Comparison of ENCODE assay signal across 8 cellular contexts in the genomic region with DNA sequence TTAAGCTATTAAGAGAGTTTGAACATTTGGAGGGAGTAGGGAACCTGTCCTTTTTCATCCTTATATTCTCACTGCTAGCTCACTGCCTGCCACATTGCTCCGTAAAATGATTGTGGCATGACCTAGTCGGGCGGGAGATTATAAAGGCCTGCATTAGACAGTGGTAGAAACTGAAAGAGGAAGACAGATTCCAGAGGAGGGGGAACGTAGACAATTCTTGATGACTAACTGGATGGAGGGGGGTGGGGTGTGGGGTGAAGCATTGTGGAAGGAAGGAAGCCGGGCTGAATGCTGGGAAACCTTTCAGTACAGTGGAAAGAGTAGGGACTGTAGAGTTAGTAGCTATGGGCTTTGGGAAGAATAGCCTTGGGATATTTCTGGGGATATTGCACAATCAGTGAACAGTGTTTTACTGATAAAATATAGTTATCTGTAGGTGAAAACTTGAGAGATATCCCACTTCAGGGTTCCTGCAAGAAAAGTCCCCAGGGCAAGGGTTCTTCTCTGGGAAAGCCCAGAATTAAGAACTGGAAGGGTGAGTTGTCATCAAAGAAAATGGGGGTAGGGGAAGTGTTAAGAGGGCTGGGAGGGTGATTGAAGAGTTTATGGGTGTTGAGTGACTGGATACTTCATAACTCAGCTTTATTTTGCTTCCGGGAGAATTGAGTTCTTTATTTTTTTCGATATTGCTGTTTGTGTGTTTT. TPM values are rescaled to one million over a fixed set of nuclear protein-coding genes. Genes with fewer than 3 reads are reported as not detected.
DNase-seq lines count a peak whose midpoint lies in the region; TF ChIP-seq lines count a peak whose summit lies in the region.

No MANE protein-coding gene starts in this region.

- H2AFZ ChIP-seq in osteoblast (ENCODE audit: low read length): no peak overlapping the region

- H3K4me3 Mint-ChIP-seq in activated naive CD4-positive, alpha-beta T cell treated with anti-CD3 and anti-CD28 coated beads for 36 hours: peak overlapping the region; percentile 98

- H3K4me1 Mint-ChIP-seq in activated naive CD4-positive, alpha-beta T cell treated with anti-CD3 and anti-CD28 coated beads for 36 hours (ENCODE audit: low read depth): peaks cover 58% of the 10 kb centered on the region

- H3K79me2 ChIP-seq in osteoblast (ENCODE audit: insufficient read depth, low read length): peaks cover 74% of the 10 kb centered on the region

- TF ChIP-seq POLR2A in vagina (IDR thresholded peaks at IDR 0.05): no peak

- TF ChIP-seq CTCF in GM12875 (IDR thresholded peaks at IDR 0.05; ENCODE audit: borderline replicate concordance, insufficient read depth, low read depth, low read length) (no peak), osteoblast (IDR thresholded peaks at IDR 0.05; ENCODE audit: extremely low read depth, low read depth, low read length) (no peak), vagina (IDR thresholded peaks at IDR 0.05) (no peak), GM10248 (IDR thresholded peaks at IDR 0.05; ENCODE audit: control extremely low read depth, extremely low read depth, low read depth, missing control alignments) (no peak)

- H3K4me1 ChIP-seq in osteoblast (ENCODE audit: insufficient read depth, low read length) (peaks cover 36% of the 10 kb centered on the region), vagina (peaks cover 53% of the 10 kb centered on the region)

- DNase-seq in activated naive CD4-positive, alpha-beta T cell treated with anti-CD3 and anti-CD28 coated beads for 36 hours: peak; percentile 87
- DNase-seq in globus pallidus (ENCODE audit: low spot score): peak; percentile 58
- DNase-seq in osteoblast (ENCODE audit: insufficient read length, low spot score, missing footprints): peak; percentile 95
- no peak for DNase-seq in vagina (ENCODE audit: extremely low spot score in 2 of 2)
- DNase-seq in GM10248 (ENCODE audit: extremely low spot score): no peak
- no peak for DNase-seq in DMS79 (lab: John Stamatoyannopoulos, UW)

- CTCF ChIA-PET in activated naive CD4-positive, alpha-beta T cell treated with anti-CD3 and anti-CD28 coated beads for 36 hours (lab: Charles Lee): interaction anchor here (0.7 to 3.7 kb wide), 5 partner anchors 18 to 62 kb away, joined by 3 to 22 read pairs (median 3); no protein-coding TSS in a partner anchor
- CTCF ChIA-PET in GM10248 (lab: Yijun Ruan, JAX): interaction anchor here (1.3 to 2.2 kb wide), 2 partner anchors 10 to 56 kb away, joined by 3 to 7 read pairs; no protein-coding TSS in a partner anchor

- no peaks in the 10 kb centered on the region for H3K27me3 Mint-ChIP-seq in activated naive CD4-positive, alpha-beta T cell treated with anti-CD3 and anti-CD28 coated beads for 36 hours (ENCODE audit: low read depth)

- H3K27me3 ChIP-seq in osteoblast (ENCODE audit: insufficient read depth, low read length): no peaks in the 10 kb centered on the region
- H3K27me3 ChIP-seq in vagina: no peaks in the 10 kb centered on the region

- peak overlapping the region; percentile 98 for H3K27ac Mint-ChIP-seq in activated naive CD4-positive, alpha-beta T cell treated with anti-CD3 and anti-CD28 coated beads for 36 hours

- no peaks in the 10 kb centered on the region for H3K36me3 ChIP-seq in osteoblast (ENCODE audit: insufficient read depth, low read length)
- no peaks in the 10 kb centered on the region for H3K36me3 ChIP-seq in vagina

- POLR2A ChIA-PET in GM10248 (lab: Yijun Ruan, JAX): interaction anchor here (0.5 kb wide), 1 partner anchor 124 kb away, joined by 3 read pairs; no protein-coding TSS in a partner anchor

- H3K9me3 Mint-ChIP-seq in activated naive CD4-positive, alpha-beta T cell treated with anti-CD3 and anti-CD28 coated beads for 36 hours: no peaks in the 10 kb centered on the region

- peak overlapping the region; percentile 96 for H3K4me2 ChIP-seq in osteoblast (ENCODE audit: insufficient read depth, low read length)

- H4K20me1 ChIP-seq in osteoblast (ENCODE audit: insufficient read depth, low read length): peaks cover 44% of the 10 kb centered on the region

- intact Hi-C loops in activated naive CD4-positive, alpha-beta T cell treated with anti-CD3 and anti-CD28 coated beads for 36 hours (cut with micrococcal nuclease): loop anchor here (1.0 to 5.0 kb wide), 5 partner anchors 15 to 655 kb away; a partner anchor contains a TSS
- intact Hi-C loops in vagina (cut with DNase I): loop anchor here (5.0 to 10.0 kb wide), 2 partner anchors 43 to 405 kb away; a partner anchor contains a TSS

- H3K9me3 ChIP-seq in osteoblast (ENCODE audit: low read depth, low read length) (no peaks in the 10 kb centered on the region), vagina (no peaks in the 10 kb centered on the region)

- H3K27ac ChIP-seq in osteoblast (ENCODE audit: low read depth, low read length): peak overlapping the region; percentile 95
- peak overlapping the region; percentile 94 for H3K27ac ChIP-seq in vagina

- peaks cover 14% of the 10 kb centered on the region for H3K36me3 Mint-ChIP-seq in activated naive CD4-positive, alpha-beta T cell treated with anti-CD3 and anti-CD28 coated beads for 36 hours (ENCODE audit: low read depth)

- H3K4me3 ChIP-seq in GM12875 (ENCODE audit: low read depth, low read length) (peak overlapping the region; percentile 84), osteoblast (ENCODE audit: insufficient read depth, low read length) (peak overlapping the region; percentile 89), vagina (peak overlapping the region; percentile 84 to 93)

TF ChIP-seq in PFSK-1, 5 proteins besides CTCF, POLR2A, EP300 and RAD21:
- TF ChIP-seq POLR2AphosphoS5 (IDR thresholded peaks at IDR 0.05; ENCODE audit: low read depth, low read length) (no peak), TAF1 (IDR thresholded peaks at IDR 0.05; ENCODE audit: borderline replicate concordance, insufficient read depth, low read length) (no peak), FOXP2 (optimal IDR thresholded peaks at IDR 0.05; ENCODE audit: borderline replicate concordance, extremely low read depth, extremely low read length, insufficient read depth) (no peak), SIN3A (IDR thresholded peaks at IDR 0.05; ENCODE audit: borderline replicate concordance, insufficient read depth, low read length) (0 out of 2 replicates have a peak, but pooled peaks have one; percentile 27)
- TF ChIP-seq, protein P1, sequence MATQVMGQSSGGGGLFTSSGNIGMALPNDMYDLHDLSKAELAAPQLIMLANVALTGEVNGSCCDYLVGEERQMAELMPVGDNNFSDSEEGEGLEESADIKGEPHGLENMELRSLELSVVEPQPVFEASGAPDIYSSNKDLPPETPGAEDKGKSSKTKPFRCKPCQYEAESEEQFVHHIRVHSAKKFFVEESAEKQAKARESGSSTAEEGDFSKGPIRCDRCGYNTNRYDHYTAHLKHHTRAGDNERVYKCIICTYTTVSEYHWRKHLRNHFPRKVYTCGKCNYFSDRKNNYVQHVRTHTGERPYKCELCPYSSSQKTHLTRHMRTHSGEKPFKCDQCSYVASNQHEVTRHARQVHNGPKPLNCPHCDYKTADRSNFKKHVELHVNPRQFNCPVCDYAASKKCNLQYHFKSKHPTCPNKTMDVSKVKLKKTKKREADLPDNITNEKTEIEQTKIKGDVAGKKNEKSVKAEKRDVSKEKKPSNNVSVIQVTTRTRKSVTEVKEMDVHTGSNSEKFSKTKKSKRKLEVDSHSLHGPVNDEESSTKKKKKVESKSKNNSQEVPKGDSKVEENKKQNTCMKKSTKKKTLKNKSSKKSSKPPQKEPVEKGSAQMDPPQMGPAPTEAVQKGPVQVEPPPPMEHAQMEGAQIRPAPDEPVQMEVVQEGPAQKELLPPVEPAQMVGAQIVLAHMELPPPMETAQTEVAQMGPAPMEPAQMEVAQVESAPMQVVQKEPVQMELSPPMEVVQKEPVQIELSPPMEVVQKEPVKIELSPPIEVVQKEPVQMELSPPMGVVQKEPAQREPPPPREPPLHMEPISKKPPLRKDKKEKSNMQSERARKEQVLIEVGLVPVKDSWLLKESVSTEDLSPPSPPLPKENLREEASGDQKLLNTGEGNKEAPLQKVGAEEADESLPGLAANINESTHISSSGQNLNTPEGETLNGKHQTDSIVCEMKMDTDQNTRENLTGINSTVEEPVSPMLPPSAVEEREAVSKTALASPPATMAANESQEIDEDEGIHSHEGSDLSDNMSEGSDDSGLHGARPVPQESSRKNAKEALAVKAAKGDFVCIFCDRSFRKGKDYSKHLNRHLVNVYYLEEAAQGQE (IDR thresholded peaks at IDR 0.05; ENCODE audit: insufficient read depth in 1 of 2, low read depth in 2 of 2, low read length in 2 of 2): no peak

RNA-seq across cellular contexts. Expression of a gene that starts 2.1 kb away (rescaled TPM):
- polyA plus RNA-seq in PFSK-1 (2012; ENCODE audit: insufficient read length, low read depth): 85.7 TPM
- 100 to 1,000 TPM in 1 of 2 experiments, 10 to 100 TPM in 1; 94.7 to 108 TPM for total RNA-seq in activated naive CD4-positive, alpha-beta T cell treated with anti-CD3 and anti-CD28 coated beads for 36 hours
- total RNA-seq in osteoblast: 36.9 and 49.8 TPM in 2 replicates
- 72.2 TPM for total RNA-seq in vagina

RNA-seq across cellular contexts. Expression of a gene that starts 13.9 kb away (rescaled TPM):
- polyA plus RNA-seq in PFSK-1 (2012; ENCODE audit: insufficient read length, low read depth): 21.8 TPM
- 10 to 100 TPM; 10.1 to 11.7 TPM for total RNA-seq in activated naive CD4-positive, alpha-beta T cell treated with anti-CD3 and anti-CD28 coated beads for 36 hours
- 36.9 and 46.6 TPM in 2 replicates for total RNA-seq in osteoblast
- 20.1 TPM for total RNA-seq in vagina

Comparison
In these comparisons a context has a peak if more than half of its experiments do, and no peak if none do; other contexts are left out.
1. DNase-seq: peak in activated naive CD4-positive, alpha-beta T cell treated with anti-CD3 and anti-CD28 coated beads for 36 hours (single experiment), globus pallidus (single experiment) and osteoblast (single experiment); none in vagina (0 of 2), GM10248 (single experiment) and DMS79 (single experiment).
2. Peak in every context shown above with its lines, with median percentiles within 50 percentile points of each other: H3K4me3 ChIP-seq.